ENCODE assay signal across 8 cellular contexts in genomic region chr1:23562138-23562819, GRCh38. TPM values are rescaled to one million over a fixed set of nuclear protein-coding genes. Genes with fewer than 3 reads are reported as not detected.
DNase-seq lines count a peak whose midpoint lies in the region; ATAC-seq and TF ChIP-seq lines count a peak whose summit lies in the region.

No MANE protein-coding gene starts in this region.

- peak overlapping the region; percentile 78 for H3K4me2 ChIP-seq in MM.1S (ENCODE audit: low read depth, low read length)

- peaks cover 36% of the 10 kb centered on the region for H3F3A ChIP-seq in MM.1S (ENCODE audit: insufficient read depth, low read length)

- H3K9ac ChIP-seq in MM.1S (ENCODE audit: low read length), result peak overlapping the region; percentile 1; the same call in 1 of the 2 replicates

- no peaks in the 10 kb centered on the region for H4K20me1 ChIP-seq in MM.1S (ENCODE audit: insufficient read depth, low read length)

- H3K9me2 ChIP-seq in MM.1S (replicated peaks; ENCODE audit: insufficient read depth, low read length), result no peaks in the 10 kb centered on the region

- H3K36me3 ChIP-seq in MM.1S (replicated peaks; ENCODE audit: insufficient read depth, low read length) (no peaks in the 10 kb centered on the region), RWPE2 (ENCODE audit: low read depth) (peaks cover 7% of the 10 kb centered on the region; the same call in 1 of the 2 replicates), spleen (peaks cover 0 to 7% (median 0%) of the 10 kb centered on the region in 6 donors)

- H3K4me1 ChIP-seq in MM.1S (ENCODE audit: low read length) (peaks cover 14% of the 10 kb centered on the region), RWPE2 (ENCODE audit: insufficient read depth, poor library complexity, severe bottlenecking) (peaks cover 13% of the 10 kb centered on the region), spleen (peaks cover 36 to 97% (median 61%) of the 10 kb centered on the region in 6 donors)

- peak overlapping the region; percentile 28; the same call in 1 of the 2 replicates for H2AFZ ChIP-seq in MM.1S (ENCODE audit: low read length)

- intact Hi-C loops in spleen (cut with DNase I; ENCODE audit: low total_unique reads), result no loop called here

- H3K9me3 ChIP-seq in MM.1S (replicated peaks; ENCODE audit: insufficient read depth, low read length) (no peaks in the 10 kb centered on the region), RWPE2 (ENCODE audit: severe bottlenecking) (no peaks in the 10 kb centered on the region), spleen (no peaks in the 10 kb centered on the region)

- H3K27me3 ChIP-seq in MM.1S (replicated peaks; ENCODE audit: insufficient read depth, low read length), result peaks cover 22% of the 10 kb centered on the region
- no peaks in the 10 kb centered on the region for H3K27me3 ChIP-seq in RWPE2 (ENCODE audit: insufficient read depth, poor library complexity, severe bottlenecking)
- peaks cover 0 to 23% (median 0%) of the 10 kb centered on the region in 7 donors for H3K27me3 ChIP-seq in spleen (replicated peaks in 1 of 7)

- ATAC-seq in RWPE2 (ENCODE audit: low read depth) (peak; percentile 61), GM19467 (IDR thresholded peaks at IDR 0.05; ENCODE audit: unreplicated experiment) (no peak), HG03565 (IDR thresholded peaks at IDR 0.05; ENCODE audit: unreplicated experiment) (no peak)

- TF ChIP-seq CTCF in MM.1S (IDR thresholded peaks at IDR 0.05; ENCODE audit: low read length), result no peak
- no peak for TF ChIP-seq CTCF in RWPE2 (IDR thresholded peaks at IDR 0.05; ENCODE audit: poor library complexity, severe bottlenecking)
- TF ChIP-seq CTCF in spleen (IDR thresholded peaks at IDR 0.05 in 8 of 11, conservative IDR thresholded peaks at IDR 0.05 in 3 of 11), result no peak

- H3K4me3 ChIP-seq in MM.1S (ENCODE audit: low read length), result peak overlapping the region; percentile 40; the same call in 1 of the 2 replicates
- H3K4me3 ChIP-seq in RWPE2 (ENCODE audit: severe bottlenecking), result no peak overlapping the region
- H3K4me3 ChIP-seq in spleen, result peak overlapping the region in 2 of 8 donors; percentile 0 to 31

- DNase-seq in EH (ENCODE audit: low read depth) (peak; percentile 100), MM.1S (peak; percentile 85), RWPE2 (ENCODE audit: low spot score) (peak; percentile 92), cortex of kidney (lab: John Stamatoyannopoulos, UW) (peak; percentile 73), left kidney (ENCODE audit: low read depth, low spot score) (peak; percentile 100), spleen (peak; percentile 92)

- peaks cover 9% of the 10 kb centered on the region for H3K79me2 ChIP-seq in MM.1S (ENCODE audit: low read length)

- 6 to 14% (median 10%) methylated on average over 19 of the region's 19 CpGs for WGBS in spleen, 5 donors

- peak overlapping the region; percentile 26; the same call in 1 of the 2 replicates for H3K27ac ChIP-seq in MM.1S (ENCODE audit: low read length)
- H3K27ac ChIP-seq in RWPE2 (ENCODE audit: poor library complexity, severe bottlenecking), result peak overlapping the region; percentile 48
- peak overlapping the region; percentile 11 to 96 (median 94) for H3K27ac ChIP-seq in spleen

- no peak for TF ChIP-seq POLR2A in spleen (IDR thresholded peaks at IDR 0.05)

RNA-seq across cellular contexts. Expression of gene ID3, which starts 3.0 kb away (rescaled TPM):
- total RNA-seq in spleen, result 100 to 1,000 TPM in 1 of 7 donors, 10 to 100 TPM in 6; 49.5 to 122 (median 65.4) TPM
- 100 to 1,000 TPM in 2 of 3 donors, 10 to 100 TPM in 1; 59.8 to 118 (median 109) TPM for polyA plus RNA-seq in spleen

RNA-seq across cellular contexts. Expression of gene E2F2, which starts 31.2 kb away (rescaled TPM):
- total RNA-seq in spleen, result 10 to 100 TPM in 2 of 7 donors, 1 to 10 TPM in 5; 3.4 to 18.9 (median 8.4) TPM
- polyA plus RNA-seq in spleen, result 1 to 10 TPM in 2 of 3 donors, under 1 TPM in 1; 0.89 to 2.3 (median 1.5) TPM

Comparison
In these comparisons a context has a peak if more than half of its experiments do, and no peak if none do; other contexts are left out.
1. H3K27ac ChIP-seq: peak in every context shown above with its lines; median percentile 94 in spleen; 48 in RWPE2; 26 in MM.1S.